Comparison of ENCODE assay signal across 1 cellular context in the genomic region with DNA sequence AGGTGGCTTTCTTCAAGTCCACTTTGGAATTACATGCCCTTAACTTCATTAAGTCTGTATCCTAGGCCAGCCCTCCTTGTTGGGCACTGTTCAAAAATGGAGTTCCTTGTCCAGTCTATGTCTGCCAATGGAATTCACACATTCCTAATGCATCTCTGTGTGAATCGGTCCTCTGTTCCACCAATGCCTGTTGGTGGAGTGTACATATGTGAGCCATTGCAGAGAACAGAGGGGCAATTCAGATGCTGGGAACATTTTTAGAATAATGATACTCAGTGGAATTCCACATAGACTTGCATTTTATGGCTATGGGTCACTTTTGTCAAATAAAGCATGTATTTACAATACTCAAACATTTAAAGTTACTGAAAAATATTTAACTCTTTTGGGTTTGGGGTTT.
TF ChIP-seq lines count a peak whose summit lies in the region.

No MANE protein-coding gene starts in this region.

TF ChIP-seq in GM23338, 12 proteins besides CTCF, POLR2A, EP300 and RAD21 (continued from another document):
- TF ChIP-seq ZNF462 (CRISPR knock-in tag; IDR thresholded peaks at IDR 0.05) (no peak), JUNB (IDR thresholded peaks at IDR 0.05; ENCODE audit: unreplicated experiment) (no peak), REST (IDR thresholded peaks at IDR 0.05; ENCODE audit: unreplicated experiment) (no peak), STAT1 (IDR thresholded peaks at IDR 0.05; ENCODE audit: unreplicated experiment) (no peak), NANOG (IDR thresholded peaks at IDR 0.05; ENCODE audit: borderline replicate concordance) (no peak), ZNF331 (CRISPR knock-in tag; IDR thresholded peaks at IDR 0.05; ENCODE audit: low read depth) (no peak), CREB1 (CRISPR knock-in tag; IDR thresholded peaks at IDR 0.05; ENCODE audit: low read depth) (no peak), EZH2 (IDR thresholded peaks at IDR 0.05; ENCODE audit: low read depth, unreplicated experiment) (no peak), EZH2phosphoT487 (IDR thresholded peaks at IDR 0.05; ENCODE audit: unreplicated experiment) (no peak)
- TF ChIP-seq, protein P1, sequence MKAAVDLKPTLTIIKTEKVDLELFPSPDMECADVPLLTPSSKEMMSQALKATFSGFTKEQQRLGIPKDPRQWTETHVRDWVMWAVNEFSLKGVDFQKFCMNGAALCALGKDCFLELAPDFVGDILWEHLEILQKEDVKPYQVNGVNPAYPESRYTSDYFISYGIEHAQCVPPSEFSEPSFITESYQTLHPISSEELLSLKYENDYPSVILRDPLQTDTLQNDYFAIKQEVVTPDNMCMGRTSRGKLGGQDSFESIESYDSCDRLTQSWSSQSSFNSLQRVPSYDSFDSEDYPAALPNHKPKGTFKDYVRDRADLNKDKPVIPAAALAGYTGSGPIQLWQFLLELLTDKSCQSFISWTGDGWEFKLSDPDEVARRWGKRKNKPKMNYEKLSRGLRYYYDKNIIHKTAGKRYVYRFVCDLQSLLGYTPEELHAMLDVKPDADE (IDR thresholded peaks at IDR 0.05), result no peak
TF ChIP-seq in GM23338: peak in this region for 0.
